Comparison of ENCODE assay signal across 9 cellular contexts in the genomic region with DNA sequence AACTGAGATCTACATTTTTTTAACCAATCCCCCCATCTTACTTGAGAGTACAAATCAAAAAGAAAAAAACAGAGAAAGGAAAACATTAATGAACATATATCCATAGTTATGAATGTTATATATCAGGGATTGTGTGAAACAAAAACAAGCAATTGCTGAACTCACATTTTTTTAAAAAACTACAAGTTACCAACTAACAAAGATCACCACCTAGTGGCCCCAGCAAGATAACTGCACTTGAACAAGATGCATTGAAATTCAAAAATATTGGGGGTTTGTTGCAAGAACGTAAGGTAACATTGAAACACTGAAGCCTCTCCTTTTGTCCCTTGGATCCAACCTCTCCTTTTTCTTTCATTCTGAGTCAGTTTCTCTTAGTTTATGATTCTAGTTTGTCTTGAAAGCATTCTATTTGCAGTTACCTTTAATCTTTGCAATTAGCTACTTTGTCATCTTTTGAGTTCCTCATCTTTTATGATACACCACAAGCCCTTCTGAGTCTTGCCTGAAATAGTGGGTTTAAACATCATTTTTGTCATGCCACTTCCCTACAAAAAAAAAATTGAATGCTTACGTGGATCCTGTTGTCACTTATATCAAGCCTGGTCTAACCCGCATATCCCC.
DNase-seq lines count a peak whose midpoint lies in the region; ATAC-seq and TF ChIP-seq lines count a peak whose summit lies in the region.
"Had no signal": no experiment of that assay in that cellular context is flagged by ENCODE, and none has a peak within 500 bp of the region (broad histone marks: within the 10 kb centered on the region; RNA-seq: fewer than 3 reads in every experiment).

No MANE protein-coding gene starts in this region.

- H3K4me1 Mint-ChIP-seq in Calu3 (ENCODE audit: low read depth, unreplicated experiment) (no peaks in the 10 kb centered on the region), brain (peaks cover 4% of the 10 kb centered on the region)
- H3K4me1 Mint-ChIP-seq: naive thymus-derived CD4-positive, alpha-beta T cell had no signal

- no peaks in the 10 kb centered on the region for H3K27me3 ChIP-seq in lung (ENCODE audit: control insufficient read depth, insufficient read depth)

- H3K4me3 ChIP-seq in lung: no peak overlapping the region

- peak; percentile 73 for ATAC-seq in GM21515 (IDR thresholded peaks at IDR 0.05; ENCODE audit: unreplicated experiment)
- ATAC-seq in lung (ENCODE audit: insufficient read depth, low FRiP score): no peak
- ATAC-seq in HG03025 (IDR thresholded peaks at IDR 0.05; ENCODE audit: low FRiP score, unreplicated experiment): no peak
- ATAC-seq in HG03039 (IDR thresholded peaks at IDR 0.05; ENCODE audit: unreplicated experiment): no peak
- ATAC-seq: naive thymus-derived CD4-positive, alpha-beta T cell had no signal

- H3K36me3 Mint-ChIP-seq in Calu3 (ENCODE audit: insufficient read depth, unreplicated experiment) (no peaks in the 10 kb centered on the region), brain (no peaks in the 10 kb centered on the region)
- H3K36me3 Mint-ChIP-seq: naive thymus-derived CD4-positive, alpha-beta T cell had no signal

- peak; percentile 72 for TF ChIP-seq CTCF in Calu3 (IDR thresholded peaks at IDR 0.05; ENCODE audit: unreplicated experiment)
- peak; percentile 61 to 84 for TF ChIP-seq CTCF in brain (conservative IDR thresholded peaks at IDR 0.05)
- peak; percentile 3 for TF ChIP-seq CTCF in lung (IDR thresholded peaks at IDR 0.05; ENCODE audit: control extremely low read depth, extremely low read depth)

- DNase-seq in Calu3 (peak; percentile 22), NCI-H2081 treated with DMSO at 0.1 percent for 48 hours (lab: John Stamatoyannopoulos, UW) (peak; percentile 14), lung (ENCODE audit: low spot score) (no peak), UCSD-AML1 (lab: John Stamatoyannopoulos, UW; ENCODE audit: unreplicated experiment) (no peak)

- intact Hi-C loops in Calu3 (cut with micrococcal nuclease; ENCODE audit: unreplicated experiment): loop anchor here (1.0 to 10.0 kb wide), 2 partner anchors 158 to 269 kb away; no protein-coding TSS in a partner anchor

- no peaks in the 10 kb centered on the region for H3K9me3 Mint-ChIP-seq in Calu3 (ENCODE audit: low read depth, unreplicated experiment)
- peaks cover 4 to 5% (median 5%) of the 10 kb centered on the region in 5 experiments for H3K9me3 Mint-ChIP-seq in brain

- H3K27me3 Mint-ChIP-seq in Calu3 (ENCODE audit: unreplicated experiment) (no peaks in the 10 kb centered on the region), brain (peaks cover 14% of the 10 kb centered on the region)

- no peaks in the 10 kb centered on the region for H3K4me1 ChIP-seq in lung (ENCODE audit: control insufficient read depth in 2 of 2, insufficient read depth in 2 of 2, low read length in 2 of 2)

- H3K27ac ChIP-seq in lung (ENCODE audit: low read depth in 1 of 2, low read length in 1 of 2): no peak overlapping the region

- 48 to 53% methylated on average over 3 of the region's 3 CpGs for WGBS in lung, 2 donors

- no peaks in the 10 kb centered on the region for H3K36me3 ChIP-seq in lung (ENCODE audit: control insufficient read depth in 2 of 2, insufficient read depth in 2 of 2, low read length in 2 of 2)

- H3K9me3 ChIP-seq in lung (ENCODE audit: control insufficient read depth in 2 of 2, insufficient read depth in 1 of 2, low read length in 1 of 2): no peaks in the 10 kb centered on the region

- CTCF ChIA-PET in Calu3 (lab: Charles Lee): interaction anchor here (1.5 kb wide), 2 partner anchors 11 to 268 kb away, joined by 3 to 5 read pairs; no protein-coding TSS in a partner anchor

- BruUV-seq in Calu3 (replicated peaks; lab: Mats Ljungman, UMichigan): no TSS peak

- H3K27ac Mint-ChIP-seq in Calu3 (ENCODE audit: unreplicated experiment) (no peak overlapping the region), brain (no peak overlapping the region)
- H3K27ac Mint-ChIP-seq: naive thymus-derived CD4-positive, alpha-beta T cell had no signal

- no peak overlapping the region for H3K4me3 Mint-ChIP-seq in Calu3 (ENCODE audit: low read depth, unreplicated experiment)
- no peak overlapping the region for H3K4me3 Mint-ChIP-seq in brain
- H3K4me3 Mint-ChIP-seq: naive thymus-derived CD4-positive, alpha-beta T cell had no signal

Comparison
In these comparisons a context has a peak if more than half of its experiments do, and no peak if none do; other contexts are left out.
1. DNase-seq: peak in Calu3 (single experiment) and NCI-H2081 treated with DMSO at 0.1 percent for 48 hours (single experiment); none in lung (single experiment) and UCSD-AML1 (single experiment).
2. CTCF ChIP-seq: peak in every context shown above with its lines; median percentile 72 in brain; 72 in Calu3; 3 in lung.